ENCODE assay signal across 12 cellular contexts in genomic region chr3:71117572-71118247, GRCh38.
DNase-seq lines count a peak whose midpoint lies in the region; ATAC-seq and TF ChIP-seq lines count a peak whose summit lies in the region.
"Had no signal": no experiment of that assay in that cellular context is flagged by ENCODE, and none has a peak within 500 bp of the region (broad histone marks: within the 10 kb centered on the region; RNA-seq: fewer than 3 reads in every experiment).

No MANE protein-coding gene starts in this region.

- no peaks in the 10 kb centered on the region for H3K27me3 ChIP-seq in CD8-positive, alpha-beta memory T cell (ENCODE audit: insufficient read depth, low read length, poor library complexity, severe bottlenecking)
- H3K27me3 ChIP-seq: heart right ventricle, neutrophil had no signal

- CTCF ChIA-PET in CD8-positive, alpha-beta memory T cell (lab: Charles Lee) = no interaction called here
- CTCF ChIA-PET in WTC11 (lab: Charles Lee) = no interaction called here

- POLR2A ChIA-PET in CD8-positive, alpha-beta memory T cell (lab: Charles Lee) = interaction anchor here (1.0 to 1.2 kb wide), 2 partner anchors 13 to 127 kb away, joined by 3 read pairs; no protein-coding TSS in a partner anchor
- POLR2A ChIA-PET in WTC11 (lab: Charles Lee) = no interaction called here

- ATAC-seq in naive B cell (ENCODE audit: low read depth in 2 of 2) (peak; percentile 57 to 60), esophagus mucosa (no peak), WTC11 (no peak), HG03439 (IDR thresholded peaks at IDR 0.05; ENCODE audit: unreplicated experiment) (no peak)

- H3K4me1 Mint-ChIP-seq in CD8-positive, alpha-beta memory T cell = peaks cover 75 to 95% (median 89%) of the 10 kb centered on the region in 3 donors
- H3K4me1 Mint-ChIP-seq in activated naive CD8-positive, alpha-beta T cell (ENCODE audit: low read depth) = peaks cover 86% of the 10 kb centered on the region
- peaks cover 56 to 79% (median 78%) of the 10 kb centered on the region in 3 donors for H3K4me1 Mint-ChIP-seq in naive B cell
- H3K4me1 Mint-ChIP-seq in WTC11 = peaks cover 21% of the 10 kb centered on the region

- no peak for TF ChIP-seq CTCF in WTC11 (IDR thresholded peaks at IDR 0.05)

- H3K27ac Mint-ChIP-seq in CD8-positive, alpha-beta memory T cell = peak overlapping the region in 6 of 8 donors; percentile 7 to 96 (median 24)
- H3K27ac Mint-ChIP-seq in activated naive CD8-positive, alpha-beta T cell = peak overlapping the region; percentile 92
- H3K27ac Mint-ChIP-seq in naive B cell = peak overlapping the region; percentile 72 to 92 (median 84)
- H3K27ac Mint-ChIP-seq in WTC11 = no peak overlapping the region

- no peak for DNase-seq in CD8-positive, alpha-beta memory T cell
- DNase-seq in HT1080 (ENCODE audit: low read depth) (peak; percentile 85), naive B cell (no peak), WTC11 (ENCODE audit: low spot score) (no peak)
- DNase-seq in stimulated activated CD8-positive, alpha-beta memory T cell treated with anti-CD3 and anti-CD28 coated beads, Interleukin-4, amount 100 ng/mL, for 48 hours = no peak
- DNase-seq: heart right ventricle, NCI-H226 had no signal

- no peaks in the 10 kb centered on the region for H3K27me3 Mint-ChIP-seq in CD8-positive, alpha-beta memory T cell
- no peaks in the 10 kb centered on the region for H3K27me3 Mint-ChIP-seq in activated naive CD8-positive, alpha-beta T cell
- H3K27me3 Mint-ChIP-seq in naive B cell (no peaks in the 10 kb centered on the region), WTC11 (ENCODE audit: low read depth) (no peaks in the 10 kb centered on the region)
- H3K27me3 Mint-ChIP-seq: brain had no signal

- no peak overlapping the region for H3K4me3 Mint-ChIP-seq in CD8-positive, alpha-beta memory T cell
- H3K4me3 Mint-ChIP-seq in activated naive CD8-positive, alpha-beta T cell = peak overlapping the region; percentile 62
- peak overlapping the region in 4 of 8 donors; percentile 4 to 69 (median 60) for H3K4me3 Mint-ChIP-seq in naive B cell
- no peak overlapping the region for H3K4me3 Mint-ChIP-seq in WTC11
- H3K4me3 Mint-ChIP-seq: brain had no signal

- peaks cover 4% of the 10 kb centered on the region for H3K36me3 ChIP-seq in CD8-positive, alpha-beta memory T cell (ENCODE audit: insufficient read depth, low read length)
- H3K36me3 ChIP-seq: neutrophil had no signal

- H3K4me1 ChIP-seq in CD8-positive, alpha-beta memory T cell (ENCODE audit: insufficient read depth, low read length) = peaks cover 54% of the 10 kb centered on the region

- no peak overlapping the region for H3K4me3 ChIP-seq in CD8-positive, alpha-beta memory T cell (ENCODE audit: low read length)
- H3K4me3 ChIP-seq: heart right ventricle had no signal

- H3K9me3 Mint-ChIP-seq in CD8-positive, alpha-beta memory T cell = no peaks in the 10 kb centered on the region
- no peaks in the 10 kb centered on the region for H3K9me3 Mint-ChIP-seq in activated naive CD8-positive, alpha-beta T cell (ENCODE audit: low read depth)
- H3K9me3 Mint-ChIP-seq in naive B cell (no peaks in the 10 kb centered on the region), WTC11 (no peaks in the 10 kb centered on the region)
- H3K9me3 Mint-ChIP-seq: brain had no signal

- no peaks in the 10 kb centered on the region for H3K9me3 ChIP-seq in CD8-positive, alpha-beta memory T cell (ENCODE audit: low read length)
- H3K9me3 ChIP-seq: heart right ventricle, neutrophil had no signal

- H3K36me3 Mint-ChIP-seq in CD8-positive, alpha-beta memory T cell = peaks cover 0 to 67% (median 30%) of the 10 kb centered on the region in 3 donors
- peaks cover 40% of the 10 kb centered on the region for H3K36me3 Mint-ChIP-seq in activated naive CD8-positive, alpha-beta T cell
- H3K36me3 Mint-ChIP-seq in naive B cell = peaks cover 8 to 26% of the 10 kb centered on the region in 2 donors
- H3K36me3 Mint-ChIP-seq in WTC11 = no peaks in the 10 kb centered on the region
- H3K36me3 Mint-ChIP-seq: brain had no signal

- no peak overlapping the region for H3K27ac ChIP-seq in CD8-positive, alpha-beta memory T cell (ENCODE audit: low read depth, low read length)
- H3K27ac ChIP-seq: neutrophil had no signal

TF ChIP-seq in WTC11, 78 proteins besides CTCF, POLR2A, EP300 and RAD21 (continues in another document):
- TF ChIP-seq KAT7 (CRISPR knock-in tag; IDR thresholded peaks at IDR 0.05; ENCODE audit: borderline replicate concordance) (no peak), NFE2L1 (CRISPR knock-in tag; IDR thresholded peaks at IDR 0.05) (no peak), CBFB (CRISPR knock-in tag; IDR thresholded peaks at IDR 0.05; ENCODE audit: low read depth) (no peak), OVOL2 (CRISPR knock-in tag; IDR thresholded peaks at IDR 0.05; ENCODE audit: borderline replicate concordance) (no peak), RORB (CRISPR knock-in tag; IDR thresholded peaks at IDR 0.05) (no peak), E2F1 (CRISPR knock-in tag; IDR thresholded peaks at IDR 0.05) (no peak), PRRX2 (CRISPR knock-in tag; IDR thresholded peaks at IDR 0.05) (no peak), GABPB1 (CRISPR knock-in tag; IDR thresholded peaks at IDR 0.05) (no peak), E2F4 (CRISPR knock-in tag; IDR thresholded peaks at IDR 0.05; ENCODE audit: borderline replicate concordance, low read depth) (no peak), CDX4 (CRISPR knock-in tag; IDR thresholded peaks at IDR 0.05; ENCODE audit: borderline replicate concordance) (no peak), ZNF423 (CRISPR knock-in tag; IDR thresholded peaks at IDR 0.05) (no peak), ATF3 (CRISPR knock-in tag; conservative IDR thresholded peaks at IDR 0.05) (no peak), ZNF121 (CRISPR knock-in tag; IDR thresholded peaks at IDR 0.05) (no peak), HMGA2 (CRISPR knock-in tag; IDR thresholded peaks at IDR 0.05) (no peak), IRF1 (CRISPR knock-in tag; IDR thresholded peaks at IDR 0.05) (no peak), EMX1 (CRISPR knock-in tag; IDR thresholded peaks at IDR 0.05) (no peak)

Comparison
In these comparisons a context has a peak if more than half of its experiments do, and no peak if none do; other contexts are left out.
1. ATAC-seq: peak in naive B cell (2 of 2); none in esophagus mucosa (single experiment), WTC11 (single experiment) and HG03439 (single experiment).